In genomic region chr18:10444314-10445006, GRCh38 we compare ENCODE assay signal across 23 cellular contexts. TPM values are rescaled to one million over a fixed set of nuclear protein-coding genes. Genes with fewer than 3 reads are reported as not detected.
"Had no signal": no experiment of that assay in that cellular context is flagged by ENCODE, and none has a peak within 500 bp of the region (broad histone marks: within the 10 kb centered on the region; RNA-seq: fewer than 3 reads in every experiment).

No MANE protein-coding gene starts in this region.

- H3K4me1 ChIP-seq: gastroesophageal sphincter, parathyroid adenoma had no signal

- H3K27me3 Mint-ChIP-seq: activated naive CD8-positive, alpha-beta T cell treated with anti-CD3 and anti-CD28 coated beads, Interleukin-2, amount 50 U/mL, for 24 hours had no signal

- H3K27ac ChIP-seq: epithelial cell of prostate, gastroesophageal sphincter, parathyroid adenoma, thoracic aorta, upper lobe of left lung had no signal

- H3K4me3 ChIP-seq: gastroesophageal sphincter, thoracic aorta, upper lobe of left lung had no signal

- H3K9me3 Mint-ChIP-seq: activated CD4-positive, alpha-beta T cell treated with anti-CD3 and anti-CD28 coated beads, Interleukin-2, amount 10 ng/mL, durations not matched to agents 7 days and 5 days; activated CD8-positive, alpha-beta T cell treated with anti-CD3 and anti-CD28 coated beads for 36 hours; activated naive CD8-positive, alpha-beta T cell treated with anti-CD3 and anti-CD28 coated beads, Interleukin-2, amount 50 U/mL, for 24 hours; brain; memory B cell; nephron; stimulated activated memory B cell treated with anti-CD40 and anti-IgM and Interleukin-4, amounts not matched to agents 10 μg/mL and 1 μg/mL and 100 μg/mL, for 72 hours had no signal

- ATAC-seq: activated CD4-positive, CD25-positive, alpha-beta regulatory T cell treated with anti-CD3 and anti-CD28 coated beads, Interleukin-2, amount 50 U/mL, for 24 hours; activated CD8-positive, alpha-beta memory T cell treated with anti-CD3 and anti-CD28 coated beads, Interleukin-2, amount 10 ng/mL, durations not matched to agents 7 days and 5 days; activated CD8-positive, alpha-beta T cell treated with anti-CD3 and anti-CD28 coated beads for 36 hours; activated naive CD8-positive, alpha-beta T cell treated with anti-CD3 and anti-CD28 coated beads, Interleukin-2, amount 50 U/mL, for 24 hours; gastroesophageal sphincter; sciatic nerve; stimulated activated memory B cell treated with anti-CD40 and anti-IgM and Interleukin-4, amounts not matched to agents 10 μg/mL and 1 μg/mL and 100 μg/mL, for 72 hours had no signal

- DNase-seq: activated CD4-positive, alpha-beta T cell treated with anti-CD3 and anti-CD28 coated beads, Interleukin-2, amount 10 ng/mL, durations not matched to agents 7 days and 5 days; activated CD8-positive, alpha-beta memory T cell treated with anti-CD3 and anti-CD28 coated beads, Interleukin-2, amount 10 ng/mL, durations not matched to agents 7 days and 5 days; activated CD8-positive, alpha-beta T cell treated with anti-CD3 and anti-CD28 coated beads for 36 hours; activated gamma-delta T cell; activated naive CD4-positive, alpha-beta T cell treated with anti-CD3 and anti-CD28 coated beads, Interleukin-2, amount 50 U/mL, for 16 hours; activated naive CD8-positive, alpha-beta T cell treated with anti-CD3 and anti-CD28 coated beads, Interleukin-2, amount 50 U/mL, for 24 hours; activated T-cell treated with anti-CD3 and anti-CD28 coated beads for 4 hours; anterior cingulate cortex; nucleus accumbens; small intestine; upper lobe of left lung had no signal

- H3K4me3 Mint-ChIP-seq: activated CD4-positive, alpha-beta T cell treated with anti-CD3 and anti-CD28 coated beads, Interleukin-2, amount 10 ng/mL, durations not matched to agents 7 days and 5 days; activated CD8-positive, alpha-beta memory T cell treated with anti-CD3 and anti-CD28 coated beads, Interleukin-2, amount 10 ng/mL, durations not matched to agents 7 days and 5 days; activated CD8-positive, alpha-beta T cell treated with anti-CD3 and anti-CD28 coated beads for 36 hours; activated naive CD8-positive, alpha-beta T cell treated with anti-CD3 and anti-CD28 coated beads, Interleukin-2, amount 50 U/mL, for 24 hours; brain; memory B cell; nephron; stimulated activated memory B cell treated with anti-CD40 and anti-IgM and Interleukin-4, amounts not matched to agents 10 μg/mL and 1 μg/mL and 100 μg/mL, for 72 hours had no signal

- H3K27me3 ChIP-seq: upper lobe of left lung had no signal

- H3K36me3 ChIP-seq: gastroesophageal sphincter, thoracic aorta, upper lobe of left lung had no signal

- H3K27ac Mint-ChIP-seq: activated CD4-positive, alpha-beta T cell treated with anti-CD3 and anti-CD28 coated beads, Interleukin-2, amount 10 ng/mL, durations not matched to agents 7 days and 5 days; activated CD8-positive, alpha-beta memory T cell treated with anti-CD3 and anti-CD28 coated beads, Interleukin-2, amount 10 ng/mL, durations not matched to agents 7 days and 5 days; activated CD8-positive, alpha-beta T cell treated with anti-CD3 and anti-CD28 coated beads for 36 hours; activated naive CD8-positive, alpha-beta T cell treated with anti-CD3 and anti-CD28 coated beads, Interleukin-2, amount 50 U/mL, for 24 hours; memory B cell; stimulated activated memory B cell treated with anti-CD40 and anti-IgM and Interleukin-4, amounts not matched to agents 10 μg/mL and 1 μg/mL and 100 μg/mL, for 72 hours had no signal

- H3K36me3 Mint-ChIP-seq: activated CD8-positive, alpha-beta memory T cell treated with anti-CD3 and anti-CD28 coated beads, Interleukin-2, amount 10 ng/mL, durations not matched to agents 7 days and 5 days; brain; memory B cell; stimulated activated memory B cell treated with anti-CD40 and anti-IgM and Interleukin-4, amounts not matched to agents 10 μg/mL and 1 μg/mL and 100 μg/mL, for 72 hours had no signal

- H2AFZ ChIP-seq: parathyroid adenoma had no signal

- H3K9me3 ChIP-seq: gastroesophageal sphincter, thoracic aorta, upper lobe of left lung had no signal

- FAIRE-seq: islet of Langerhans, small intestine had no signal

- H3K4me1 Mint-ChIP-seq: activated CD4-positive, alpha-beta T cell treated with anti-CD3 and anti-CD28 coated beads, Interleukin-2, amount 10 ng/mL, durations not matched to agents 7 days and 5 days; activated CD8-positive, alpha-beta memory T cell treated with anti-CD3 and anti-CD28 coated beads, Interleukin-2, amount 10 ng/mL, durations not matched to agents 7 days and 5 days; activated naive CD8-positive, alpha-beta T cell treated with anti-CD3 and anti-CD28 coated beads, Interleukin-2, amount 50 U/mL, for 24 hours; stimulated activated memory B cell treated with anti-CD40 and anti-IgM and Interleukin-4, amounts not matched to agents 10 μg/mL and 1 μg/mL and 100 μg/mL, for 72 hours had no signal

- H3K9ac ChIP-seq: parathyroid adenoma had no signal

- H3K79me2 ChIP-seq: parathyroid adenoma had no signal

RNA-seq across cellular contexts. Expression of gene APCDD1, which starts 10.0 kb away (rescaled TPM):
- total RNA-seq: activated CD4-positive, alpha-beta T cell treated with anti-CD3 and anti-CD28 coated beads, Interleukin-2, amount 10 ng/mL, durations not matched to agents 7 days and 5 days; activated CD8-positive, alpha-beta memory T cell treated with anti-CD3 and anti-CD28 coated beads, Interleukin-2, amount 10 ng/mL, durations not matched to agents 7 days and 5 days; activated CD8-positive, alpha-beta T cell treated with anti-CD3 and anti-CD28 coated beads for 36 hours; T-helper 2 cell treated with Interferon-gamma antibody and Interleukin-4, amounts not matched to agents 100 ng/mL and 5 ng/mL, for 36 hours had no signal
